Comparison of ENCODE assay signal across 13 cellular contexts in the genomic region with DNA sequence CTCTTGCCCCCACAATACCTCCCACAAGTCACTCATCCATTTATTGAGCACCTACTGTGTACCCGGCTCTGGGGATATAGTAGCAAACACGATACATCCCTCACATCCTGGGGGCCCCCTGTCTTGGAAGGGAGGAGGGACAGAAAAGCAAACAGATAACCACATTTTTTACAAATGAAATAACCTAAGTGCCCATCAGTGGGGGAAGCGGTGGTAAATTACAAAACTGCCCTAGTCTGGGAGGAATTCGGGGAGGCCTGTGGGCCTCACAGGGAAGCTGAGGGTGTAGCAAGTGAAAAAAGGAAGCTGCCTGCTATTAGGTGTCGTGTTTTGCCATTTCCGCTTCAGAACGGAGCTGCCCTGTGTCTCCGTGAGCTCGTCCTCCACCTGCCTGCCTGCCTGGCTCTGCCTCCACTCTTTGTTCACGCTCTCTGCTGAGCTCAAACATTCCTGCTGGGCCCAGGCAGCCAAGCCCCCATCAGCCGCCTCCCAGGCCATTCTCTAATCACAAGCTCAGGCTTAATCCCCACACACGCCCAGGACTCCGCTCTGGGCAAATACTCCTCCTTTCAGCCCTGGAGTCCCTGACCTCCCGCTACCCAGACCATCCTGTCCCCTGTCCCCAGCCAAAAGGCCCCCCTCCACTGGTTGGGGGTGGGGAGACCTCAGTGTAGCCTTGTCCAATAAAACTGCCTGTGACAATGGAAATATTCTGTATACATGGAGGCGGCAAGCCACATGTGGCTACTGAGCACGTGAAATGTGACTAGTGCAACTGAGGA. TPM values are rescaled to one million over a fixed set of nuclear protein-coding genes. Genes with fewer than 3 reads are reported as not detected.
DNase-seq lines count a peak whose midpoint lies in the region; FAIRE-seq and TF ChIP-seq lines count a peak whose summit lies in the region.
"Had no signal": no experiment of that assay in that cellular context is flagged by ENCODE, and none has a peak within 500 bp of the region (broad histone marks: within the 10 kb centered on the region; RNA-seq: fewer than 3 reads in every experiment).

No MANE protein-coding gene starts in this region.

- H3K4me3 ChIP-seq in brain microvascular endothelial cell (ENCODE audit: low read depth, low read length) = no peak overlapping the region
- H3K4me3 ChIP-seq in tibial artery = no peak overlapping the region
- H3K4me3 ChIP-seq: left lung had no signal

- H3K27ac ChIP-seq in brain microvascular endothelial cell (no peak overlapping the region), tibial artery (no peak overlapping the region)
- H3K27ac ChIP-seq: C4-2B had no signal

- H3K36me3 ChIP-seq in brain microvascular endothelial cell (replicated peaks) = no peaks in the 10 kb centered on the region
- no peaks in the 10 kb centered on the region for H3K36me3 ChIP-seq in tibial artery
- H3K36me3 ChIP-seq: left lung had no signal

- FAIRE-seq in GM12892 (lab: Jason Lieb, UNC) = no peak
- FAIRE-seq: GM18507 had no signal

- H3K9me3 ChIP-seq in tibial artery = no peaks in the 10 kb centered on the region
- H3K9me3 ChIP-seq: left lung had no signal

- intact Hi-C loops in tibial artery (cut with DNase I; ENCODE audit: low total_unique reads) = loop anchor here (5.0 kb wide), 1 partner anchor 201 kb away; no protein-coding TSS in a partner anchor

- no peak for TF ChIP-seq POLR2A in GM12892 (IDR thresholded peaks at IDR 0.05; ENCODE audit: low read depth, low read length)

- in situ Hi-C loops in brain microvascular endothelial cell (cut with HindIII; ENCODE audit: low pct_ligation_motif_present, low sequenced_read_pairs) = no loop called here

- peaks cover 0 to 34% (median 31%) of the 10 kb centered on the region in 4 donors for H3K4me1 ChIP-seq in tibial artery

- TF ChIP-seq CTCF in brain microvascular endothelial cell (IDR thresholded peaks at IDR 0.05; ENCODE audit: low read depth, low read length, missing control alignments) (no peak), tibial artery (IDR thresholded peaks at IDR 0.05) (no peak)

- H3K27me3 ChIP-seq in brain microvascular endothelial cell (replicated peaks) (no peaks in the 10 kb centered on the region), tibial artery (no peaks in the 10 kb centered on the region)

- DNase-seq in CD1c-positive myeloid dendritic cell (ENCODE audit: extremely low spot score) (peak; percentile 51), Kasumi-1 (lab: John Stamatoyannopoulos, UW) (peak; percentile 56 to 73), SHP77 treated with DMSO at 0.1 percent for 48 hours (lab: John Stamatoyannopoulos, UW) (peak; percentile 65), iPS-NIHi7 (ENCODE audit: extremely low spot score) (peak; percentile 59), brain microvascular endothelial cell (no peak), NCI-H1105 treated with DMSO at 0.1 percent for 48 hours (lab: John Stamatoyannopoulos, UW) (no peak), tibial artery (no peak), GM12892 (ENCODE audit: insufficient read length) (no peak)
- DNase-seq: activated CD4-positive, alpha-beta T cell treated with anti-CD3 and anti-CD28 coated beads, Interleukin-2, amount 10 ng/mL, durations not matched to agents 24 days and 14 days; activated naive CD8-positive, alpha-beta T cell treated with anti-CD3 and anti-CD28 coated beads, Interleukin-2, amount 10 ng/mL, durations not matched to agents 7 days and 5 days had no signal

RNA-seq across cellular contexts. Expression of a gene that starts 10.2 kb away (rescaled TPM):
- polyA plus RNA-seq in GM12892 (2012; ENCODE audit: missing spikeins) = not detected

RNA-seq across cellular contexts. Expression of a gene that starts 11.0 kb away (rescaled TPM):
- 0.08 TPM for polyA plus RNA-seq in GM12892 (2012; ENCODE audit: missing spikeins)

Comparison
In these comparisons a context has a peak if more than half of its experiments do, and no peak if none do; other contexts are left out.
1. DNase-seq: peak in CD1c-positive myeloid dendritic cell (single experiment), Kasumi-1 (2 of 2), SHP77 treated with DMSO at 0.1 percent for 48 hours (single experiment) and iPS-NIHi7 (single experiment); none in brain microvascular endothelial cell (single experiment), NCI-H1105 treated with DMSO at 0.1 percent for 48 hours (single experiment), tibial artery (0 of 2) and GM12892 (single experiment).